Comparison of ENCODE assay signal across 7 cellular contexts in the genomic region with DNA sequence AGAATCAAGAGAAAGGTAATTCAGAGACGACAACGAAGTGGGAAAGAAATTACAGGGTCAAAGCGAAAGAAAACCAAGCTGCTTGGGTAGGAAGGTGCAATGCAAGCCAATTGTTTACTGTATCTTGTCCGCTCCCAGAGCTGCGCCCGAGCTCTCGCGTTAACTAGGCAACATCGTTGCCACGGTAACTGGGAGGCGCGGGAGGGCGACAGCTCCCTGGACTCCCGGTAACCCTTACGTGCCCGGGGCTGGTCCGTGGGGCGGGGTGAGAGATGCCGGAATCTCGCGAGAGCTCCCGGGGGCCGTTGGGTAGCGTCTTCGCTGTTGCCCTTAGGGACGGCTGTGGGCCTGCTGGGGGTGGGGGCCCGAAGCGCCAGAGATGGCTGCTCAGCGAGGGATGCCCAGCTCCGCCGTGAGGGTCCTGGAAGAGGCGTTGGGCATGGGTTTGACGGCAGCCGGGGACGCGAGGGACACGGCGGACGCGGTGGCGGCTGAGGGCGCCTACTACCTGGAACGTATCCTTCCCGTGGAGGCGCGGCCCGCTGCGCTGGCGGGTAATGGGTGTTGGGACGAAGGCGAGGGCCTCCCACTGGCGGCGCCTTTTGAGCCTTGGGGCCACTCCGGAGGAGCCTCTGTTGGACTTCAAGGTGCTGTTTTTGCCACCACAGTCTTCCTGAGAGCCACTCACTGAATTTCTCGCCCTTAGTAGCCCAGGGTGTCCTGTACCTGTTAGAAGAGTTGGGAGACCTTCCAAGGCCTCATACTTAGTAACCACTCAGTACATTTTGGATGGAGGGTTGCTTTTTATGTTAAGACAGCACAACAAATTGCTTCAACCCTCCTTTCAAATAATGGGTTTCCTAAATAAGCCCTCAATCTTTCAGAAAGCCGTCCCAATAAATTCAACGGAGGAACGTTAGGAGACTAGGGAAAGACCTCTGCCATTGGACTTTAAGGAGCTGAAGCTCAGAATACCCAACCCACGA.
DNase-seq lines count a peak whose midpoint lies in the region; ATAC-seq and TF ChIP-seq lines count a peak whose summit lies in the region.

A gene (plus strand): TSS at position 360 of the 986 bp plus-strand sequence.

- ATAC-seq in GM18502 (IDR thresholded peaks at IDR 0.05; ENCODE audit: poor library complexity, unreplicated experiment) (peak; percentile 99), HG02885 (IDR thresholded peaks at IDR 0.05; ENCODE audit: poor library complexity, unreplicated experiment) (peak; percentile 98)

- no peak for TF ChIP-seq CTCF in WI38 (IDR thresholded peaks at IDR 0.05; ENCODE audit: low read depth, low read length)
- TF ChIP-seq CTCF in cardiac fibroblast (IDR thresholded peaks at IDR 0.05; ENCODE audit: low read depth, low read length) = no peak

- H3K4me3 ChIP-seq in WI38 (ENCODE audit: low read depth, low read length) (peak within 1 kb of the TSS; percentile 85), cardiac fibroblast (replicated peaks in 1 of 2; ENCODE audit: low read depth in 2 of 2, low read length in 2 of 2) (peak within 1 kb of the TSS; percentile 89 to 95), skin epidermis (peak within 1 kb of the TSS; percentile 50 to 85 (median 77))

- DNase-seq in NCI-H2081 (lab: John Stamatoyannopoulos, UW) (peak; percentile 97 to 98), cardiac fibroblast (ENCODE audit: low read depth in 2 of 2) (peak; percentile 98 to 99), iPS-NIHi11 (ENCODE audit: low spot score) (peak; percentile 99)

- H3K27ac ChIP-seq in skin epidermis = peak within 1 kb of the TSS in 20 of 21 experiments; percentile 20 to 89 (median 74)

Comparison
In these comparisons a context has a peak if more than half of its experiments do, and no peak if none do; other contexts are left out.
1. Peak in every context shown above with its lines: DNase-seq, ATAC-seq, H3K4me3 ChIP-seq and H3K27ac ChIP-seq.